In the genomic region with DNA sequence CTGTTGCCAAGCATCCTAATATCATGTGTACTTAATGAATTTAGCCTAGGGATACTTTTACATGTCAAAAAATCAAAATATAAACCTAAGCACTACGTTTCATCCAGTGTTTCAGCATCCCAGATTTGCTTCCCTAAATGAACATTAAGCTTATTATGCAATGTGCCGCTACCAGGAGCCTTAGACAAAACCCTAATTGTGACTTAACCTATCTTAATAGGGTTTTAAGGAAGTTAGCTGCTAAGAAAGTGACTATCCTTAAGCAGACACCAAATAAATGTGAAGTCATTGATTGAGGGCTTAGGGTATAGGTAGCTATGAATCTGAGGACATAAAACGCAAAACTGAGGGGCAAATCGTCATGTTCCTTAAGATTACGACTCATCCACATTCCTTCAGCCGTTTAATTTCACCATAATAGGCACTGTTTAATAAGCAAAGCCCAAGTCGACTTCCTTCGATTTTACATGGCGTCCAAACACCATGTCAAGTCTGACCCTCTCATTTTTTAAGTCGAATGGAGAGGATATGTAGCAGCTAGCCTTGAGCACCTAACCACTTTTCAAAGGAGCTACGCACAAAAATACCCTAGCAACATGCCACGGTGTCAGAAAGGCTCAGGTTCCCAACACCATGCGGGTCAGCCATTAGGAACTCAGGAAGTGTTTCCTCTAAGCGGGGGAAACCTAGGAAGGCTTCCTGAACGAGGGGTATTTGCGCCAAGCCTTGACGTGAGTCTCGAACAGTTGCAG, we compare ENCODE assay signal across 8 cellular contexts. TPM values are rescaled to one million over a fixed set of nuclear protein-coding genes. Genes with fewer than 3 reads are reported as not detected.
DNase-seq lines count a peak whose midpoint lies in the region; ATAC-seq and TF ChIP-seq lines count a peak whose summit lies in the region.

No MANE protein-coding gene starts in this region.

- H3K79me2 ChIP-seq in neural progenitor cell (ENCODE audit: low read depth): peaks cover 93% of the 10 kb centered on the region

- H4K20me1 ChIP-seq in neural progenitor cell (ENCODE audit: low read depth): peaks cover 66% of the 10 kb centered on the region

- H3K27ac ChIP-seq in left ventricle myocardium inferior (replicated peaks): peak overlapping the region; percentile 100
- peak overlapping the region; percentile 78 for H3K27ac ChIP-seq in neural progenitor cell

- peak overlapping the region; percentile 23 for H2AFZ ChIP-seq in neural progenitor cell (replicated peaks)

- DNase-seq in left ventricle myocardium inferior (no peak), cardiac septum (ENCODE audit: low spot score) (no peak), RKO (ENCODE audit: low spot score) (peak; percentile 71), neural progenitor cell (ENCODE audit: low spot score) (no peak), cerebellar cortex (ENCODE audit: low spot score) (no peak), OCI-M2 (lab: John Stamatoyannopoulos, UW; ENCODE audit: unreplicated experiment) (no peak)

- peak overlapping the region; percentile 82 for H3K4me3 ChIP-seq in left ventricle myocardium inferior
- H3K4me3 ChIP-seq in endocrine pancreas (ENCODE audit: control insufficient read depth, insufficient read depth, low read length): peak overlapping the region; percentile 79
- peak overlapping the region; percentile 90 for H3K4me3 ChIP-seq in neural progenitor cell

- H3K9me3 Mint-ChIP-seq in neural progenitor cell: no peaks in the 10 kb centered on the region

- peaks cover 42% of the 10 kb centered on the region for H3K4me1 Mint-ChIP-seq in neural progenitor cell

- no peaks in the 10 kb centered on the region for H3K9me3 ChIP-seq in left ventricle myocardium inferior (replicated peaks)
- no peaks in the 10 kb centered on the region for H3K9me3 ChIP-seq in endocrine pancreas (ENCODE audit: control insufficient read depth, low read length)
- no peaks in the 10 kb centered on the region for H3K9me3 ChIP-seq in neural progenitor cell (ENCODE audit: low read depth)

- H3K27ac Mint-ChIP-seq in neural progenitor cell: peak overlapping the region; percentile 70

- H3K27me3 ChIP-seq in left ventricle myocardium inferior (ENCODE audit: low read depth) (no peaks in the 10 kb centered on the region), endocrine pancreas (ENCODE audit: control insufficient read depth, insufficient read depth, low read length) (no peaks in the 10 kb centered on the region), neural progenitor cell (no peaks in the 10 kb centered on the region)

- H3F3A ChIP-seq in neural progenitor cell (ENCODE audit: low read depth): peaks cover 4% of the 10 kb centered on the region

- H3K36me3 Mint-ChIP-seq in neural progenitor cell: peaks cover 10% of the 10 kb centered on the region

- H3K4me1 ChIP-seq in left ventricle myocardium inferior: peaks cover 80% of the 10 kb centered on the region
- H3K4me1 ChIP-seq in endocrine pancreas (ENCODE audit: control insufficient read depth, insufficient read depth, low read length): peaks cover 16% of the 10 kb centered on the region
- peaks cover 17% of the 10 kb centered on the region for H3K4me1 ChIP-seq in neural progenitor cell

- H3K9ac ChIP-seq in endocrine pancreas (ENCODE audit: control insufficient read depth, insufficient read depth, low read length) (peak overlapping the region; percentile 93), neural progenitor cell (peak overlapping the region; percentile 96)

- H3K36me3 ChIP-seq in left ventricle myocardium inferior (no peaks in the 10 kb centered on the region), endocrine pancreas (ENCODE audit: control insufficient read depth, insufficient read depth, low read length) (no peaks in the 10 kb centered on the region), neural progenitor cell (no peaks in the 10 kb centered on the region)

- no peak for ATAC-seq in HG03175 (IDR thresholded peaks at IDR 0.05; ENCODE audit: unreplicated experiment)

- peaks cover 4% of the 10 kb centered on the region for H3K27me3 Mint-ChIP-seq in neural progenitor cell (ENCODE audit: insufficient read depth, low read depth)

- peak overlapping the region; percentile 83 for H3K4me2 ChIP-seq in neural progenitor cell

- peak overlapping the region; percentile 99 for H3K4me3 Mint-ChIP-seq in neural progenitor cell

- intact Hi-C loops in left ventricle myocardium inferior (cut with micrococcal nuclease): no loop called here
- intact Hi-C loops in cardiac septum (cut with DNase I): loop anchor here (2.0 kb wide), 1 partner anchor 42 kb away; no protein-coding TSS in a partner anchor

- TF ChIP-seq CTCF in left ventricle myocardium inferior (IDR thresholded peaks at IDR 0.05; ENCODE audit: borderline replicate concordance) (no peak), neural progenitor cell (IDR thresholded peaks at IDR 0.05) (no peak)

RNA-seq across cellular contexts. Expression of a gene that starts 1.1 kb away (rescaled TPM):
- total RNA-seq in left ventricle myocardium inferior (365 TPM), cardiac septum (356 TPM), neural progenitor cell (ENCODE audit: low replicate concordance) (251 and 269 TPM in 2 replicates)

RNA-seq across cellular contexts. Expression of a gene that starts 1.4 kb away (rescaled TPM):
- total RNA-seq in left ventricle myocardium inferior (187 TPM), cardiac septum (219 TPM), neural progenitor cell (ENCODE audit: low replicate concordance) (452 and 632 TPM in 2 replicates)

RNA-seq across cellular contexts. Expression of a gene that starts 41.7 kb away (rescaled TPM):
- total RNA-seq in left ventricle myocardium inferior: 16.5 TPM
- total RNA-seq in cardiac septum: 24.4 TPM
- 28.6 and 32.3 TPM in 2 replicates for total RNA-seq in neural progenitor cell (ENCODE audit: low replicate concordance)
